1 cellular context compared by ENCODE assay signal in the genomic region with DNA sequence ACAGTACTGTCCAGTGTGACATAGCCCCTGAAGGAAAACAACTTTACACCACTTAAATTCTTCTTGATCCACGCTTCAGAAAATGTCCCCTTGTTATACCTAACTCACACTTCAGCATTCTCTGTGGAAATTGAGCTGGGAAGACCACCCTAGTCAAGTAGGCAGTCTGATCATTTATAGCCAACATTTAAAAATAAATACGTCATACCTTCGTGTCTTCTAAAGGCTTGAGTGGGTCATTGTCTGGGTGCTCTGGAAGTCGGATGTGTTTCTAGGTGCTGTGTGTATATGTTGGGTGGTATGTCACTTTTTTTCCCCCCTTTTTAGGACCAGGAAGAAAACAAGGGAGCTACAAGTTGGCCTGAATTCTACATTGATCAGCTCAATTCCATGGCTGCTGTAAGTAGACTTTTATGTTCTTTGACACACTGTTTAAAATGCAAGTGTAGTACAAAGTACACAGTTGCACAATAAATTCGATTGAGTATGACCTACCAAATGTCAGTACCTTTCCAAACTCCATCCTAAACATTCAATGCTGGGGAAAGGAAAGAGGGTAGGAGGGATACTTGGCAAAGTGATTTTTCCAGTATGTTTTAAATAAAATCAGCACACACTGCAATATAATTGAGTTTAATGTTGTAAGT.
TF ChIP-seq lines count a peak whose summit lies in the region.

No MANE protein-coding gene starts in this region.

TF ChIP-seq in HepG2, 621 proteins besides CTCF, POLR2A, EP300 and RAD21 (continued from another document and continues in another):
- TF ChIP-seq, protein P1, sequence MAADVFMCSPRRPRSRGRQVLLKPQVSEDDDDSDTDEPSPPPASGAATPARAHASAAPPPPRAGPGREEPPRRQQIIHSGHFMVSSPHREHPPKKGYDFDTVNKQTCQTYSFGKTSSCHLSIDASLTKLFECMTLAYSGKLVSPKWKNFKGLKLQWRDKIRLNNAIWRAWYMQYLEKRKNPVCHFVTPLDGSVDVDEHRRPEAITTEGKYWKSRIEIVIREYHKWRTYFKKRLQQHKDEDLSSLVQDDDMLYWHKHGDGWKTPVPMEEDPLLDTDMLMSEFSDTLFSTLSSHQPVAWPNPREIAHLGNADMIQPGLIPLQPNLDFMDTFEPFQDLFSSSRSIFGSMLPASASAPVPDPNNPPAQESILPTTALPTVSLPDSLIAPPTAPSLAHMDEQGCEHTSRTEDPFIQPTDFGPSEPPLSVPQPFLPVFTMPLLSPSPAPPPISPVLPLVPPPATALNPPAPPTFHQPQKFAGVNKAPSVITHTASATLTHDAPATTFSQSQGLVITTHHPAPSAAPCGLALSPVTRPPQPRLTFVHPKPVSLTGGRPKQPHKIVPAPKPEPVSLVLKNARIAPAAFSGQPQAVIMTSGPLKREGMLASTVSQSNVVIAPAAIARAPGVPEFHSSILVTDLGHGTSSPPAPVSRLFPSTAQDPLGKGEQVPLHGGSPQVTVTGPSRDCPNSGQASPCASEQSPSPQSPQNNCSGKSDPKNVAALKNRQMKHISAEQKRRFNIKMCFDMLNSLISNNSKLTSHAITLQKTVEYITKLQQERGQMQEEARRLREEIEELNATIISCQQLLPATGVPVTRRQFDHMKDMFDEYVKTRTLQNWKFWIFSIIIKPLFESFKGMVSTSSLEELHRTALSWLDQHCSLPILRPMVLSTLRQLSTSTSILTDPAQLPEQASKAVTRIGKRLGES (CRISPR knock-in tag; IDR thresholded peaks at IDR 0.05; ENCODE audit: borderline replicate concordance): no peak
- TF ChIP-seq ZNF614 (CRISPR knock-in tag; IDR thresholded peaks at IDR 0.05; ENCODE audit: borderline replicate concordance): no peak; the same call in 1 of the 2 replicates
- no peak for TF ChIP-seq ZNF615 (CRISPR knock-in tag; IDR thresholded peaks at IDR 0.05; ENCODE audit: borderline replicate concordance)
- no peak for TF ChIP-seq ZNF501 (CRISPR knock-in tag; IDR thresholded peaks at IDR 0.05)
- TF ChIP-seq HCFC1 (IDR thresholded peaks at IDR 0.05; ENCODE audit: low read depth, low read length): no peak
- no peak for TF ChIP-seq HNRNPK (IDR thresholded peaks at IDR 0.05; ENCODE audit: low read depth, low read length, poor library complexity, severe bottlenecking)
- TF ChIP-seq CC2D1A (CRISPR knock-in tag; IDR thresholded peaks at IDR 0.05): no peak
- no peak for TF ChIP-seq PTBP1 (IDR thresholded peaks at IDR 0.05; ENCODE audit: low read depth, low read length, poor library complexity, severe bottlenecking)
- TF ChIP-seq, protein P2, sequence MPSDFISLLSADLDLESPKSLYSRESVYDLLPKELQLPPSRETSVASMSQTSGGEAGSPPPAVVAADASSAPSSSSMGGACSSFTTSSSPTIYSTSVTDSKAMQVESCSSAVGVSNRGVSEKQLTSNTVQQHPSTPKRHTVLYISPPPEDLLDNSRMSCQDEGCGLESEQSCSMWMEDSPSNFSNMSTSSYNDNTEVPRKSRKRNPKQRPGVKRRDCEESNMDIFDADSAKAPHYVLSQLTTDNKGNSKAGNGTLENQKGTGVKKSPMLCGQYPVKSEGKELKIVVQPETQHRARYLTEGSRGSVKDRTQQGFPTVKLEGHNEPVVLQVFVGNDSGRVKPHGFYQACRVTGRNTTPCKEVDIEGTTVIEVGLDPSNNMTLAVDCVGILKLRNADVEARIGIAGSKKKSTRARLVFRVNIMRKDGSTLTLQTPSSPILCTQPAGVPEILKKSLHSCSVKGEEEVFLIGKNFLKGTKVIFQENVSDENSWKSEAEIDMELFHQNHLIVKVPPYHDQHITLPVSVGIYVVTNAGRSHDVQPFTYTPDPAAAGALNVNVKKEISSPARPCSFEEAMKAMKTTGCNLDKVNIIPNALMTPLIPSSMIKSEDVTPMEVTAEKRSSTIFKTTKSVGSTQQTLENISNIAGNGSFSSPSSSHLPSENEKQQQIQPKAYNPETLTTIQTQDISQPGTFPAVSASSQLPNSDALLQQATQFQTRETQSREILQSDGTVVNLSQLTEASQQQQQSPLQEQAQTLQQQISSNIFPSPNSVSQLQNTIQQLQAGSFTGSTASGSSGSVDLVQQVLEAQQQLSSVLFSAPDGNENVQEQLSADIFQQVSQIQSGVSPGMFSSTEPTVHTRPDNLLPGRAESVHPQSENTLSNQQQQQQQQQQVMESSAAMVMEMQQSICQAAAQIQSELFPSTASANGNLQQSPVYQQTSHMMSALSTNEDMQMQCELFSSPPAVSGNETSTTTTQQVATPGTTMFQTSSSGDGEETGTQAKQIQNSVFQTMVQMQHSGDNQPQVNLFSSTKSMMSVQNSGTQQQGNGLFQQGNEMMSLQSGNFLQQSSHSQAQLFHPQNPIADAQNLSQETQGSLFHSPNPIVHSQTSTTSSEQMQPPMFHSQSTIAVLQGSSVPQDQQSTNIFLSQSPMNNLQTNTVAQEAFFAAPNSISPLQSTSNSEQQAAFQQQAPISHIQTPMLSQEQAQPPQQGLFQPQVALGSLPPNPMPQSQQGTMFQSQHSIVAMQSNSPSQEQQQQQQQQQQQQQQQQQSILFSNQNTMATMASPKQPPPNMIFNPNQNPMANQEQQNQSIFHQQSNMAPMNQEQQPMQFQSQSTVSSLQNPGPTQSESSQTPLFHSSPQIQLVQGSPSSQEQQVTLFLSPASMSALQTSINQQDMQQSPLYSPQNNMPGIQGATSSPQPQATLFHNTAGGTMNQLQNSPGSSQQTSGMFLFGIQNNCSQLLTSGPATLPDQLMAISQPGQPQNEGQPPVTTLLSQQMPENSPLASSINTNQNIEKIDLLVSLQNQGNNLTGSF (CRISPR knock-in tag; IDR thresholded peaks at IDR 0.05): no peak
- TF ChIP-seq, protein P3, sequence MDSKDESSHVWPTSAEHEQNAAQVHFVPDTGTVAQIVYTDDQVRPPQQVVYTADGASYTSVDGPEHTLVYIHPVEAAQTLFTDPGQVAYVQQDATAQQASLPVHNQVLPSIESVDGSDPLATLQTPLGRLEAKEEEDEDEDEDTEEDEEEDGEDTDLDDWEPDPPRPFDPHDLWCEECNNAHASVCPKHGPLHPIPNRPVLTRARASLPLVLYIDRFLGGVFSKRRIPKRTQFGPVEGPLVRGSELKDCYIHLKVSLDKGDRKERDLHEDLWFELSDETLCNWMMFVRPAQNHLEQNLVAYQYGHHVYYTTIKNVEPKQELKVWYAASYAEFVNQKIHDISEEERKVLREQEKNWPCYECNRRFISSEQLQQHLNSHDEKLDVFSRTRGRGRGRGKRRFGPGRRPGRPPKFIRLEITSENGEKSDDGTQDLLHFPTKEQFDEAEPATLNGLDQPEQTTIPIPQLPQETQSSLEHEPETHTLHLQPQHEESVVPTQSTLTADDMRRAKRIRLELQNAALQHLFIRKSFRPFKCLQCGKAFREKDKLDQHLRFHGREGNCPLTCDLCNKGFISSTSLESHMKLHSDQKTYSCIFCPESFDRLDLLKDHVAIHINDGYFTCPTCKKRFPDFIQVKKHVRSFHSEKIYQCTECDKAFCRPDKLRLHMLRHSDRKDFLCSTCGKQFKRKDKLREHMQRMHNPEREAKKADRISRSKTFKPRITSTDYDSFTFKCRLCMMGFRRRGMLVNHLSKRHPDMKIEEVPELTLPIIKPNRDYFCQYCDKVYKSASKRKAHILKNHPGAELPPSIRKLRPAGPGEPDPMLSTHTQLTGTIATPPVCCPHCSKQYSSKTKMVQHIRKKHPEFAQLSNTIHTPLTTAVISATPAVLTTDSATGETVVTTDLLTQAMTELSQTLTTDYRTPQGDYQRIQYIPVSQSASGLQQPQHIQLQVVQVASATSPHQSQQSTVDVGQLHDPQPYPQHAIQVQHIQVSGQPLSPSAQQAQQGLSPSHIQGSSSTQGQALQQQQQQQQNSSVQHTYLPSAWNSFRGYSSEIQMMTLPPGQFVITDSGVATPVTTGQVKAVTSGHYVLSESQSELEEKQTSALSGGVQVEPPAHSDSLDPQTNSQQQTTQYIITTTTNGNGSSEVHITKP (CRISPR knock-in tag; IDR thresholded peaks at IDR 0.05; ENCODE audit: low read depth): no peak
- no peak for TF ChIP-seq ATM (IDR thresholded peaks at IDR 0.05; ENCODE audit: borderline replicate concordance)
- TF ChIP-seq TCF7 (IDR thresholded peaks at IDR 0.05; ENCODE audit: low read depth): peak; percentile 64
- no peak for TF ChIP-seq ZNF550 (CRISPR knock-in tag; IDR thresholded peaks at IDR 0.05; ENCODE audit: borderline replicate concordance)
- peak; percentile 74 for TF ChIP-seq MED1 (CRISPR knock-in tag; IDR thresholded peaks at IDR 0.05)
- 0 out of 2 replicates have a peak, but pooled peaks have one; percentile 54 for TF ChIP-seq MBD4 (IDR thresholded peaks at IDR 0.05; ENCODE audit: borderline replicate concordance, low read length)
- TF ChIP-seq ESRRA (CRISPR knock-in tag; IDR thresholded peaks at IDR 0.05; ENCODE audit: low read depth): peak; percentile 87
- no peak for TF ChIP-seq ZNF263 (CRISPR knock-in tag; IDR thresholded peaks at IDR 0.05)
- no peak for TF ChIP-seq NCOA1 (CRISPR knock-in tag; IDR thresholded peaks at IDR 0.05)
- TF ChIP-seq, protein P4, sequence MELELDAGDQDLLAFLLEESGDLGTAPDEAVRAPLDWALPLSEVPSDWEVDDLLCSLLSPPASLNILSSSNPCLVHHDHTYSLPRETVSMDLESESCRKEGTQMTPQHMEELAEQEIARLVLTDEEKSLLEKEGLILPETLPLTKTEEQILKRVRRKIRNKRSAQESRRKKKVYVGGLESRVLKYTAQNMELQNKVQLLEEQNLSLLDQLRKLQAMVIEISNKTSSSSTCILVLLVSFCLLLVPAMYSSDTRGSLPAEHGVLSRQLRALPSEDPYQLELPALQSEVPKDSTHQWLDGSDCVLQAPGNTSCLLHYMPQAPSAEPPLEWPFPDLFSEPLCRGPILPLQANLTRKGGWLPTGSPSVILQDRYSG (CRISPR knock-in tag; IDR thresholded peaks at IDR 0.05): no peak
- TF ChIP-seq ZNF883 (CRISPR knock-in tag; IDR thresholded peaks at IDR 0.05; ENCODE audit: not compliant biosample characterization): no peak
- no peak for TF ChIP-seq ZNF709 (CRISPR knock-in tag; IDR thresholded peaks at IDR 0.05)
- TF ChIP-seq ZNF44 (CRISPR knock-in tag; IDR thresholded peaks at IDR 0.05): no peak
- TF ChIP-seq ZBTB34 (CRISPR knock-in tag; IDR thresholded peaks at IDR 0.05): no peak
- no peak for TF ChIP-seq ZNF777 (CRISPR knock-in tag; IDR thresholded peaks at IDR 0.05)
- no peak for TF ChIP-seq FLYWCH1 (CRISPR knock-in tag; IDR thresholded peaks at IDR 0.05)
- TF ChIP-seq KLF12 (CRISPR knock-in tag; IDR thresholded peaks at IDR 0.05; ENCODE audit: borderline replicate concordance): no peak
- TF ChIP-seq RFXAP (CRISPR knock-in tag; IDR thresholded peaks at IDR 0.05; ENCODE audit: borderline replicate concordance): no peak
- no peak for TF ChIP-seq ZNF354B (CRISPR knock-in tag; IDR thresholded peaks at IDR 0.05)
- no peak for TF ChIP-seq TBX2 (CRISPR knock-in tag; IDR thresholded peaks at IDR 0.05; ENCODE audit: borderline replicate concordance)
- TF ChIP-seq MAX (IDR thresholded peaks at IDR 0.05): 0 out of 2 replicates have a peak, but pooled peaks have one; percentile 27
- TF ChIP-seq ZSCAN29 (CRISPR knock-in tag; conservative IDR thresholded peaks at IDR 0.05): no peak
- TF ChIP-seq ATF1 (CRISPR knock-in tag; IDR thresholded peaks at IDR 0.05): no peak
- TF ChIP-seq TCF7L2 (IDR thresholded peaks at IDR 0.05; ENCODE audit: low read depth, low read length): no peak
- TF ChIP-seq, protein P5, sequence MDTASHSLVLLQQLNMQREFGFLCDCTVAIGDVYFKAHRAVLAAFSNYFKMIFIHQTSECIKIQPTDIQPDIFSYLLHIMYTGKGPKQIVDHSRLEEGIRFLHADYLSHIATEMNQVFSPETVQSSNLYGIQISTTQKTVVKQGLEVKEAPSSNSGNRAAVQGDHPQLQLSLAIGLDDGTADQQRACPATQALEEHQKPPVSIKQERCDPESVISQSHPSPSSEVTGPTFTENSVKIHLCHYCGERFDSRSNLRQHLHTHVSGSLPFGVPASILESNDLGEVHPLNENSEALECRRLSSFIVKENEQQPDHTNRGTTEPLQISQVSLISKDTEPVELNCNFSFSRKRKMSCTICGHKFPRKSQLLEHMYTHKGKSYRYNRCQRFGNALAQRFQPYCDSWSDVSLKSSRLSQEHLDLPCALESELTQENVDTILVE (CRISPR knock-in tag; IDR thresholded peaks at IDR 0.05): no peak; the same call in 1 of the 2 replicates
- TF ChIP-seq IKZF1 (IDR thresholded peaks at IDR 0.05): no peak
- no peak for TF ChIP-seq ZSCAN25 (CRISPR knock-in tag; IDR thresholded peaks at IDR 0.05)
